In the genomic region with DNA sequence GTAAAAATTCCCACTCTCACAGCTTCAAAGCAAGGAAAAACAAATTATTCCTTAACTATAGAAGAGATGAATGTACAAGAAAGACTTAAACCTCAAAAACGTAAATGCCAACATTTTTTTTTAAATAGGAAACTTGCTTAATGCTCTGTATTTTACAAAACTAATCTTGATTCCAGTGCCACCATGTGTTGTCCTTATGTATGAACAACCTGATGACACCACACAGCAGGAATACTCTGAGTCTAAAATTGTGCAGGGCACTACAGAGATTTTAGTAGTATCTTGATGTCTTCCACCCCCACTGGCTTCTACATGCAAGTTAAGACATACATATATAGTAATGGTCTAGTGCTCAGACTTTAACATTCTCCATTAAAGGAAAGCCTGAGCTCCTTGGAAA, we compare ENCODE assay signal across 17 cellular contexts. TPM values are rescaled to one million over a fixed set of nuclear protein-coding genes. Genes with fewer than 3 reads are reported as not detected.
A peak's percentile ranks its signal among the peaks of the same experiment; 100 is the strongest.
DNase-seq lines count a peak whose midpoint lies in the region; ATAC-seq and TF ChIP-seq lines count a peak whose summit lies in the region.
"Had no signal": no experiment of that assay in that cellular context is flagged by ENCODE, and none has a peak within 500 bp of the region (broad histone marks: within the 10 kb centered on the region; RNA-seq: fewer than 3 reads in every experiment).

No MANE protein-coding gene starts in this region.

- H2BK120ac ChIP-seq in mesendoderm (ENCODE audit: low read depth, low read length): no peak overlapping the region

- H3K27ac Mint-ChIP-seq in GM23338: peak overlapping the region; percentile 37; the same call in 1 of the 2 replicates
- H3K27ac Mint-ChIP-seq: B cell; CD4-positive, alpha-beta T cell had no signal

- no peaks in the 10 kb centered on the region for H3F3A ChIP-seq in GM23338 (replicated peaks; ENCODE audit: low read depth)

- no peak overlapping the region for H2BK15ac ChIP-seq in mesendoderm (replicated peaks; ENCODE audit: low read depth)

- H3K4me3 Mint-ChIP-seq in GM23338: no peak overlapping the region
- H3K4me3 Mint-ChIP-seq: B cell; CD14-positive monocyte; CD4-positive, alpha-beta T cell; CD8-positive, alpha-beta memory T cell had no signal

- H3K27ac ChIP-seq in GM23338 (ENCODE audit: low read depth): no peak overlapping the region
- H3K27ac ChIP-seq in OCI-LY3 (ENCODE audit: low read length): peak overlapping the region; percentile 7; the same call in 1 of the 2 replicates
- no peak overlapping the region for H3K27ac ChIP-seq in mesendoderm (ENCODE audit: low read depth, low read length)
- H3K27ac ChIP-seq: 22Rv1; BLaER1 treated with 17β-estradiol and CSF1 and Interleukin-3, amounts not matched to agents 10 nM and 100 nM had no signal

- peaks cover 1% of the 10 kb centered on the region; the same call in 1 of the 3 replicates for H3K9me3 Mint-ChIP-seq in GM23338
- H3K9me3 Mint-ChIP-seq: CD4-positive, alpha-beta T cell had no signal

- no peak overlapping the region for H4K5ac ChIP-seq in mesendoderm (ENCODE audit: low read length)

- H2AFZ ChIP-seq in GM23338 (no peak overlapping the region), OCI-LY3 (ENCODE audit: low read depth, low read length) (no peak overlapping the region)

- H3K27me3 Mint-ChIP-seq in GM23338 (ENCODE audit: insufficient read depth, low read depth, poor library complexity): peaks cover 6% of the 10 kb centered on the region
- H3K27me3 Mint-ChIP-seq: B cell; CD4-positive, alpha-beta T cell; CD8-positive, alpha-beta memory T cell had no signal

- no peak overlapping the region for H3K4ac ChIP-seq in mesendoderm (ENCODE audit: low read depth, low read length)

- no peak overlapping the region for H2BK5ac ChIP-seq in mesendoderm (ENCODE audit: low read length)

- H3K9me2 ChIP-seq in GM23338 (ENCODE audit: insufficient read depth): no peaks in the 10 kb centered on the region

- peaks cover 54% of the 10 kb centered on the region for H3K36me3 Mint-ChIP-seq in GM23338 (ENCODE audit: low read depth)

- no peaks in the 10 kb centered on the region for H3K9me3 ChIP-seq in OCI-LY3 (ENCODE audit: insufficient read depth, low read length)
- H3K9me3 ChIP-seq: BLaER1 treated with 17β-estradiol and CSF1 and Interleukin-3, amounts not matched to agents 10 nM and 100 nM had no signal

- H4K20me1 ChIP-seq in GM23338 (replicated peaks; ENCODE audit: insufficient read depth): 0 out of 2 replicates have a peak, but pooled peaks cover 3% of the 10 kb centered on the region
- H4K20me1 ChIP-seq in OCI-LY3 (ENCODE audit: insufficient read depth, low read length): no peaks in the 10 kb centered on the region
- H4K20me1 ChIP-seq: BLaER1 treated with 17β-estradiol and CSF1 and Interleukin-3, amounts not matched to agents 10 nM and 100 nM had no signal

- H3K79me2 ChIP-seq in GM23338 (replicated peaks; ENCODE audit: insufficient read depth): 0 out of 2 replicates have a peak, but pooled peaks cover 15% of the 10 kb centered on the region
- peaks cover 25% of the 10 kb centered on the region for H3K79me2 ChIP-seq in OCI-LY3 (ENCODE audit: low read length)
- H3K79me2 ChIP-seq in mesendoderm (ENCODE audit: control insufficient read depth, insufficient read depth, low read length): no peaks in the 10 kb centered on the region

- H2AK5ac ChIP-seq in mesendoderm (ENCODE audit: low read length): no peak overlapping the region

- H3K4me2 ChIP-seq in GM23338: no peak overlapping the region
- H3K4me2 ChIP-seq in OCI-LY3 (ENCODE audit: low read length): peak overlapping the region; percentile 9
- H3K4me2 ChIP-seq in mesendoderm (ENCODE audit: low read length): no peak overlapping the region
- H3K4me2 ChIP-seq: BLaER1 treated with 17β-estradiol and CSF1 and Interleukin-3, amounts not matched to agents 10 nM and 100 nM had no signal

- H3K36me3 ChIP-seq in GM23338 (ENCODE audit: insufficient read depth) (peaks cover 42% of the 10 kb centered on the region), OCI-LY3 (replicated peaks; ENCODE audit: low read depth, low read length) (peaks cover 81% of the 10 kb centered on the region), mesendoderm (ENCODE audit: control insufficient read depth, insufficient read depth, low read length) (no peaks in the 10 kb centered on the region)

- H3K56ac ChIP-seq in mesendoderm (ENCODE audit: low read length): no peak overlapping the region

- H3K4me1 Mint-ChIP-seq in GM23338: peaks cover 3% of the 10 kb centered on the region; the same call in 2 of the 3 replicates
- H3K4me1 Mint-ChIP-seq: B cell had no signal

- no peaks in the 10 kb centered on the region for H3K4me1 ChIP-seq in GM23338 (ENCODE audit: insufficient read depth)
- H3K4me1 ChIP-seq in OCI-LY3 (ENCODE audit: low read length): peaks cover 9% of the 10 kb centered on the region
- no peaks in the 10 kb centered on the region for H3K4me1 ChIP-seq in mesendoderm (ENCODE audit: control insufficient read depth, low read depth, low read length)

- H3K79me1 ChIP-seq in mesendoderm (ENCODE audit: low read length): no peaks in the 10 kb centered on the region

- H3K4me3 ChIP-seq in GM23338 (no peak overlapping the region), OCI-LY3 (ENCODE audit: low read length) (no peak overlapping the region), choroid plexus epithelial cell (ENCODE audit: low read depth, low read length) (no peak overlapping the region), mesendoderm (ENCODE audit: low read length) (no peak overlapping the region)
- H3K4me3 ChIP-seq: BLaER1 treated with 17β-estradiol and CSF1 and Interleukin-3, amounts not matched to agents 10 nM and 100 nM had no signal

- WGBS in mesendoderm (ENCODE audit: extremely low coverage, insufficient coverage, low lambda C conversion rate): no CpG with 5 or more reads among the region's 1 CpG

- no peak overlapping the region for H3K23ac ChIP-seq in mesendoderm (ENCODE audit: low read length)

- H3K9ac ChIP-seq in OCI-LY3 (ENCODE audit: low read length) (no peak overlapping the region), mesendoderm (ENCODE audit: low read length) (no peak overlapping the region)
- H3K9ac ChIP-seq: BLaER1 treated with 17β-estradiol and CSF1 and Interleukin-3, amounts not matched to agents 10 nM and 100 nM had no signal

- no peak overlapping the region for H3K18ac ChIP-seq in mesendoderm (ENCODE audit: low read length)

- TF ChIP-seq CTCF in GM23338 (conservative IDR thresholded peaks at IDR 0.05; ENCODE audit: low read depth in 2 of 2): no peak
- TF ChIP-seq CTCF in OCI-LY3 (IDR thresholded peaks at IDR 0.05; ENCODE audit: low read depth, low read length): no peak
- no peak for TF ChIP-seq CTCF in choroid plexus epithelial cell (conservative IDR thresholded peaks at IDR 0.05; ENCODE audit: low read depth, low read length)

- H3K27me3 ChIP-seq in GM23338 (ENCODE audit: insufficient read depth) (no peaks in the 10 kb centered on the region), OCI-LY3 (ENCODE audit: low read depth, low read length) (no peaks in the 10 kb centered on the region), mesendoderm (ENCODE audit: insufficient read depth, low read length, poor library complexity) (no peaks in the 10 kb centered on the region)
- H3K27me3 ChIP-seq: BLaER1 treated with 17β-estradiol and CSF1 and Interleukin-3, amounts not matched to agents 10 nM and 100 nM had no signal

- DNase-seq in GM23338 (ENCODE audit: low spot score) (no peak), choroid plexus epithelial cell (ENCODE audit: low read depth) (peak; percentile 8), mesendoderm (no peak), NCI-H82 treated with DMSO at 0.1 percent for 48 hours (lab: John Stamatoyannopoulos, UW; ENCODE audit: unreplicated experiment) (no peak)
- DNase-seq: CD4-positive, alpha-beta T cell; CD8-positive, alpha-beta memory T cell; DMS53; DMS79 treated with DMSO at 0.1 percent for 48 hours; GF-D8; H7; HCEC 1CT had no signal

- H4K8ac ChIP-seq in mesendoderm (ENCODE audit: low read depth, low read length): no peak overlapping the region

- ATAC-seq in GM23338: no peak
- no peak for ATAC-seq in GM21526 (IDR thresholded peaks at IDR 0.05; ENCODE audit: low FRiP score, unreplicated experiment)

TF ChIP-seq in GM23338, 12 proteins besides CTCF, POLR2A, EP300 and RAD21 (continues in another document):
- TF ChIP-seq JUNB (IDR thresholded peaks at IDR 0.05; ENCODE audit: unreplicated experiment) (no peak), EZH2 (IDR thresholded peaks at IDR 0.05; ENCODE audit: low read depth, unreplicated experiment) (no peak), POLR2AphosphoS5 (IDR thresholded peaks at IDR 0.05; ENCODE audit: low read depth) (no peak), CREB1 (CRISPR knock-in tag; IDR thresholded peaks at IDR 0.05; ENCODE audit: low read depth) (no peak), EZH2phosphoT487 (IDR thresholded peaks at IDR 0.05; ENCODE audit: unreplicated experiment) (no peak), ZNF114 (CRISPR knock-in tag; IDR thresholded peaks at IDR 0.05) (no peak)
- TF ChIP-seq, protein P1, sequence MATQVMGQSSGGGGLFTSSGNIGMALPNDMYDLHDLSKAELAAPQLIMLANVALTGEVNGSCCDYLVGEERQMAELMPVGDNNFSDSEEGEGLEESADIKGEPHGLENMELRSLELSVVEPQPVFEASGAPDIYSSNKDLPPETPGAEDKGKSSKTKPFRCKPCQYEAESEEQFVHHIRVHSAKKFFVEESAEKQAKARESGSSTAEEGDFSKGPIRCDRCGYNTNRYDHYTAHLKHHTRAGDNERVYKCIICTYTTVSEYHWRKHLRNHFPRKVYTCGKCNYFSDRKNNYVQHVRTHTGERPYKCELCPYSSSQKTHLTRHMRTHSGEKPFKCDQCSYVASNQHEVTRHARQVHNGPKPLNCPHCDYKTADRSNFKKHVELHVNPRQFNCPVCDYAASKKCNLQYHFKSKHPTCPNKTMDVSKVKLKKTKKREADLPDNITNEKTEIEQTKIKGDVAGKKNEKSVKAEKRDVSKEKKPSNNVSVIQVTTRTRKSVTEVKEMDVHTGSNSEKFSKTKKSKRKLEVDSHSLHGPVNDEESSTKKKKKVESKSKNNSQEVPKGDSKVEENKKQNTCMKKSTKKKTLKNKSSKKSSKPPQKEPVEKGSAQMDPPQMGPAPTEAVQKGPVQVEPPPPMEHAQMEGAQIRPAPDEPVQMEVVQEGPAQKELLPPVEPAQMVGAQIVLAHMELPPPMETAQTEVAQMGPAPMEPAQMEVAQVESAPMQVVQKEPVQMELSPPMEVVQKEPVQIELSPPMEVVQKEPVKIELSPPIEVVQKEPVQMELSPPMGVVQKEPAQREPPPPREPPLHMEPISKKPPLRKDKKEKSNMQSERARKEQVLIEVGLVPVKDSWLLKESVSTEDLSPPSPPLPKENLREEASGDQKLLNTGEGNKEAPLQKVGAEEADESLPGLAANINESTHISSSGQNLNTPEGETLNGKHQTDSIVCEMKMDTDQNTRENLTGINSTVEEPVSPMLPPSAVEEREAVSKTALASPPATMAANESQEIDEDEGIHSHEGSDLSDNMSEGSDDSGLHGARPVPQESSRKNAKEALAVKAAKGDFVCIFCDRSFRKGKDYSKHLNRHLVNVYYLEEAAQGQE (IDR thresholded peaks at IDR 0.05; ENCODE audit: unreplicated experiment): no peak

RNA-seq across cellular contexts. Expression of gene SRPK1, which starts 46.2 kb away (rescaled TPM):
- 153 and 175 TPM in 2 replicates for total RNA-seq in GM23338 (2014; rRNA removed; shearing (Covaris generic))
- 168 and 202 TPM in 2 replicates for polyA plus RNA-seq in GM23338 (2016; fragmentation: Nextera tagmentation; extraction: Ambion mirVana)
- 76.2 TPM for polyA plus RNA-seq in mesendoderm (2013, experiment 1 of 2)
- 77.5 TPM for polyA plus RNA-seq in mesendoderm (2013, experiment 2 of 2)
